In the genomic region with DNA sequence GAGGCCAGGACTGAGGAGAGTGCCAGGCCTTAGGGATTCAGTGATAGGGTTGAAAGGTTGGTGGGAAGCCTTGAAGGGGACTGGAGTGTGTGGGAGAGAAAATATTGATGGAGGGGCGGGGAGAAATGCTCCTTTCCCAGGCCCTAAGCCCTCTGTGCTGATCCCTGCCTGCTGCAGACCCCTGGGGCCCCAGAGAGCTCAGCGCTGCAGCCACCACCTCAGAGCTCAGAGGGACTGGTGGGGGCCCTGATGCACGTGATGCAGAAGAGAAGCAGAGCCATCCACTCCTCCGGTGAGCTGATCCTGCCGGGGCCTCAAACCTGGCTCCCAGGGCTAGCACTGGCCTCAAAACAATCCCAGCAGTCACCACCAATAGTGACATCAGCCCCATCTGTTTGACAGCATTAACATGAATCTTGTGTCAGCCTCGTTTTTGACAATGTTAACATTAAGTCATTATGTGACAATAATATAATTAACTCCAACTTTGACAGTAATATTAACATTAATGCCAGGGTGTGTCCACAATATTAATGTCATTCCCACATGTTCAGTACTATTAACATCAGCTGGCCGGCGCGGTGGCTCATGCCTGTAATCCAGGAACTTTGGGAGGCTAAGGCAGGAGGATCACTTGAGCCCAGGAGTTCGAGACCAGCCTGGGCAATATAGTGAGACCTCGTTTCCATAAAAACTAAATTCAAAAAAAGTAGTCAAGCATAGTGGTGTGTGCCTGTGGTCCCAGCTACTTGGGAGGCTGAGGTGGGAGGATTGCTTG, we compare ENCODE assay signal across 2 cellular contexts.
TF ChIP-seq lines count a peak whose summit lies in the region.

No MANE protein-coding gene starts in this region.

TF ChIP-seq in SK-N-SH, 30 proteins besides CTCF, POLR2A, EP300 and RAD21 (continued from another document):
- TF ChIP-seq, protein P1, sequence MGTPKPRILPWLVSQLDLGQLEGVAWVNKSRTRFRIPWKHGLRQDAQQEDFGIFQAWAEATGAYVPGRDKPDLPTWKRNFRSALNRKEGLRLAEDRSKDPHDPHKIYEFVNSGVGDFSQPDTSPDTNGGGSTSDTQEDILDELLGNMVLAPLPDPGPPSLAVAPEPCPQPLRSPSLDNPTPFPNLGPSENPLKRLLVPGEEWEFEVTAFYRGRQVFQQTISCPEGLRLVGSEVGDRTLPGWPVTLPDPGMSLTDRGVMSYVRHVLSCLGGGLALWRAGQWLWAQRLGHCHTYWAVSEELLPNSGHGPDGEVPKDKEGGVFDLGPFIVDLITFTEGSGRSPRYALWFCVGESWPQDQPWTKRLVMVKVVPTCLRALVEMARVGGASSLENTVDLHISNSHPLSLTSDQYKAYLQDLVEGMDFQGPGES (IDR thresholded peaks at IDR 0.05; ENCODE audit: low read depth, low read length), result no peak
- TF ChIP-seq TAF1 (IDR thresholded peaks at IDR 0.05; ENCODE audit: borderline replicate concordance, low read depth, low read length), result no peak
- TF ChIP-seq, protein P2, sequence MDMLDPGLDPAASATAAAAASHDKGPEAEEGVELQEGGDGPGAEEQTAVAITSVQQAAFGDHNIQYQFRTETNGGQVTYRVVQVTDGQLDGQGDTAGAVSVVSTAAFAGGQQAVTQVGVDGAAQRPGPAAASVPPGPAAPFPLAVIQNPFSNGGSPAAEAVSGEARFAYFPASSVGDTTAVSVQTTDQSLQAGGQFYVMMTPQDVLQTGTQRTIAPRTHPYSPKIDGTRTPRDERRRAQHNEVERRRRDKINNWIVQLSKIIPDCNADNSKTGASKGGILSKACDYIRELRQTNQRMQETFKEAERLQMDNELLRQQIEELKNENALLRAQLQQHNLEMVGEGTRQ (IDR thresholded peaks at IDR 0.05; ENCODE audit: borderline replicate concordance, low read depth, low read length), result no peak
- no peak for TF ChIP-seq GABPA (IDR thresholded peaks at IDR 0.05; ENCODE audit: low read depth)
- no peak for TF ChIP-seq EZH2phosphoT487 (IDR thresholded peaks at IDR 0.05; ENCODE audit: borderline replicate concordance, low read depth)

TF ChIP-seq in GM23338, 12 proteins besides CTCF, POLR2A, EP300 and RAD21 (continued from another document):
- TF ChIP-seq, protein P3, sequence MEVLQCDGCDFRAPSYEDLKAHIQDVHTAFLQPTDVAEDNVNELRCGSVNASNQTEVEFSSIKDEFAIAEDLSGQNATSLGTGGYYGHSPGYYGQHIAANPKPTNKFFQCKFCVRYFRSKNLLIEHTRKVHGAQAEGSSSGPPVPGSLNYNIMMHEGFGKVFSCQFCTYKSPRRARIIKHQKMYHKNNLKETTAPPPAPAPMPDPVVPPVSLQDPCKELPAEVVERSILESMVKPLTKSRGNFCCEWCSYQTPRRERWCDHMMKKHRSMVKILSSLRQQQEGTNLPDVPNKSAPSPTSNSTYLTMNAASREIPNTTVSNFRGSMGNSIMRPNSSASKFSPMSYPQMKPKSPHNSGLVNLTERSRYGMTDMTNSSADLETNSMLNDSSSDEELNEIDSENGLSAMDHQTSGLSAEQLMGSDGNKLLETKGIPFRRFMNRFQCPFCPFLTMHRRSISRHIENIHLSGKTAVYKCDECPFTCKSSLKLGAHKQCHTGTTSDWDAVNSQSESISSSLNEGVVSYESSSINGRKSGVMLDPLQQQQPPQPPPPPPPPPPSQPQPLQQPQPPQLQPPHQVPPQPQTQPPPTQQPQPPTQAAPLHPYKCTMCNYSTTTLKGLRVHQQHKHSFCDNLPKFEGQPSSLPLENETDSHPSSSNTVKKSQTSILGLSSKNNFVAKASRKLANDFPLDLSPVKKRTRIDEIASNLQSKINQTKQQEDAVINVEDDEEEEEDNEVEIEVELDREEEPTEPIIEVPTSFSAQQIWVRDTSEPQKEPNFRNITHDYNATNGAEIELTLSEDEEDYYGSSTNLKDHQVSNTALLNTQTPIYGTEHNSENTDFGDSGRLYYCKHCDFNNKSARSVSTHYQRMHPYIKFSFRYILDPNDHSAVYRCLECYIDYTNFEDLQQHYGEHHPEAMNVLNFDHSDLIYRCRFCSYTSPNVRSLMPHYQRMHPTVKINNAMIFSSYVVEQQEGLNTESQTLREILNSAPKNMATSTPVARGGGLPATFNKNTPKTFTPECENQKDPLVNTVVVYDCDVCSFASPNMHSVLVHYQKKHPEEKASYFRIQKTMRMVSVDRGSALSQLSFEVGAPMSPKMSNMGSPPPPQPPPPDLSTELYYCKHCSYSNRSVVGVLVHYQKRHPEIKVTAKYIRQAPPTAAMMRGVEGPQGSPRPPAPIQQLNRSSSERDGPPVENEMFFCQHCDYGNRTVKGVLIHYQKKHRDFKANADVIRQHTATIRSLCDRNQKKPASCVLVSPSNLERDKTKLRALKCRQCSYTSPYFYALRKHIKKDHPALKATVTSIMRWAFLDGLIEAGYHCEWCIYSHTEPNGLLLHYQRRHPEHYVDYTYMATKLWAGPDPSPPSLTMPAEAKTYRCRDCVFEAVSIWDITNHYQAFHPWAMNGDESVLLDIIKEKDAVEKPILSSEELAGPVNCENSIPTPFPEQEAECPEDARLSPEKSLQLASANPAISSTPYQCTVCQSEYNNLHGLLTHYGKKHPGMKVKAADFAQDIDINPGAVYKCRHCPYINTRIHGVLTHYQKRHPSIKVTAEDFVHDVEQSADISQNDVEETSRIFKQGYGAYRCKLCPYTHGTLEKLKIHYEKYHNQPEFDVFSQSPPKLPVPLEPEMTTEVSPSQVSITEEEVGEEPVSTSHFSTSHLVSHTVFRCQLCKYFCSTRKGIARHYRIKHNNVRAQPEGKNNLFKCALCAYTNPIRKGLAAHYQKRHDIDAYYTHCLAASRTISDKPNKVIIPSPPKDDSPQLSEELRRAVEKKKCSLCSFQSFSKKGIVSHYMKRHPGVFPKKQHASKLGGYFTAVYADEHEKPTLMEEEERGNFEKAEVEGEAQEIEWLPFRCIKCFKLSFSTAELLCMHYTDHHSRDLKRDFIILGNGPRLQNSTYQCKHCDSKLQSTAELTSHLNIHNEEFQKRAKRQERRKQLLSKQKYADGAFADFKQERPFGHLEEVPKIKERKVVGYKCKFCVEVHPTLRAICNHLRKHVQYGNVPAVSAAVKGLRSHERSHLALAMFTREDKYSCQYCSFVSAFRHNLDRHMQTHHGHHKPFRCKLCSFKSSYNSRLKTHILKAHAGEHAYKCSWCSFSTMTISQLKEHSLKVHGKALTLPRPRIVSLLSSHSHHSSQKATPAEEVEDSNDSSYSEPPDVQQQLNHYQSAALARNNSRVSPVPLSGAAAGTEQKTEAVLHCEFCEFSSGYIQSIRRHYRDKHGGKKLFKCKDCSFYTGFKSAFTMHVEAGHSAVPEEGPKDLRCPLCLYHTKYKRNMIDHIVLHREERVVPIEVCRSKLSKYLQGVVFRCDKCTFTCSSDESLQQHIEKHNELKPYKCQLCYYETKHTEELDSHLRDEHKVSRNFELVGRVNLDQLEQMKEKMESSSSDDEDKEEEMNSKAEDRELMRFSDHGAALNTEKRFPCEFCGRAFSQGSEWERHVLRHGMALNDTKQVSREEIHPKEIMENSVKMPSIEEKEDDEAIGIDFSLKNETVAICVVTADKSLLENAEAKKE (CRISPR knock-in tag; IDR thresholded peaks at IDR 0.05), result no peak
- no peak for TF ChIP-seq CREB1 (CRISPR knock-in tag; IDR thresholded peaks at IDR 0.05; ENCODE audit: low read depth)
- no peak for TF ChIP-seq ZNF331 (CRISPR knock-in tag; IDR thresholded peaks at IDR 0.05; ENCODE audit: low read depth)
- no peak for TF ChIP-seq ZNF114 (CRISPR knock-in tag; IDR thresholded peaks at IDR 0.05)
- TF ChIP-seq, protein P4, sequence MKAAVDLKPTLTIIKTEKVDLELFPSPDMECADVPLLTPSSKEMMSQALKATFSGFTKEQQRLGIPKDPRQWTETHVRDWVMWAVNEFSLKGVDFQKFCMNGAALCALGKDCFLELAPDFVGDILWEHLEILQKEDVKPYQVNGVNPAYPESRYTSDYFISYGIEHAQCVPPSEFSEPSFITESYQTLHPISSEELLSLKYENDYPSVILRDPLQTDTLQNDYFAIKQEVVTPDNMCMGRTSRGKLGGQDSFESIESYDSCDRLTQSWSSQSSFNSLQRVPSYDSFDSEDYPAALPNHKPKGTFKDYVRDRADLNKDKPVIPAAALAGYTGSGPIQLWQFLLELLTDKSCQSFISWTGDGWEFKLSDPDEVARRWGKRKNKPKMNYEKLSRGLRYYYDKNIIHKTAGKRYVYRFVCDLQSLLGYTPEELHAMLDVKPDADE (IDR thresholded peaks at IDR 0.05), result no peak
- TF ChIP-seq, protein P5, sequence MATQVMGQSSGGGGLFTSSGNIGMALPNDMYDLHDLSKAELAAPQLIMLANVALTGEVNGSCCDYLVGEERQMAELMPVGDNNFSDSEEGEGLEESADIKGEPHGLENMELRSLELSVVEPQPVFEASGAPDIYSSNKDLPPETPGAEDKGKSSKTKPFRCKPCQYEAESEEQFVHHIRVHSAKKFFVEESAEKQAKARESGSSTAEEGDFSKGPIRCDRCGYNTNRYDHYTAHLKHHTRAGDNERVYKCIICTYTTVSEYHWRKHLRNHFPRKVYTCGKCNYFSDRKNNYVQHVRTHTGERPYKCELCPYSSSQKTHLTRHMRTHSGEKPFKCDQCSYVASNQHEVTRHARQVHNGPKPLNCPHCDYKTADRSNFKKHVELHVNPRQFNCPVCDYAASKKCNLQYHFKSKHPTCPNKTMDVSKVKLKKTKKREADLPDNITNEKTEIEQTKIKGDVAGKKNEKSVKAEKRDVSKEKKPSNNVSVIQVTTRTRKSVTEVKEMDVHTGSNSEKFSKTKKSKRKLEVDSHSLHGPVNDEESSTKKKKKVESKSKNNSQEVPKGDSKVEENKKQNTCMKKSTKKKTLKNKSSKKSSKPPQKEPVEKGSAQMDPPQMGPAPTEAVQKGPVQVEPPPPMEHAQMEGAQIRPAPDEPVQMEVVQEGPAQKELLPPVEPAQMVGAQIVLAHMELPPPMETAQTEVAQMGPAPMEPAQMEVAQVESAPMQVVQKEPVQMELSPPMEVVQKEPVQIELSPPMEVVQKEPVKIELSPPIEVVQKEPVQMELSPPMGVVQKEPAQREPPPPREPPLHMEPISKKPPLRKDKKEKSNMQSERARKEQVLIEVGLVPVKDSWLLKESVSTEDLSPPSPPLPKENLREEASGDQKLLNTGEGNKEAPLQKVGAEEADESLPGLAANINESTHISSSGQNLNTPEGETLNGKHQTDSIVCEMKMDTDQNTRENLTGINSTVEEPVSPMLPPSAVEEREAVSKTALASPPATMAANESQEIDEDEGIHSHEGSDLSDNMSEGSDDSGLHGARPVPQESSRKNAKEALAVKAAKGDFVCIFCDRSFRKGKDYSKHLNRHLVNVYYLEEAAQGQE (IDR thresholded peaks at IDR 0.05; ENCODE audit: unreplicated experiment), result no peak
- no peak for TF ChIP-seq POLR2AphosphoS5 (IDR thresholded peaks at IDR 0.05; ENCODE audit: low read depth)
- TF ChIP-seq STAT1 (IDR thresholded peaks at IDR 0.05; ENCODE audit: unreplicated experiment), result no peak
- no peak for TF ChIP-seq JUNB (IDR thresholded peaks at IDR 0.05; ENCODE audit: unreplicated experiment)
- no peak for TF ChIP-seq EZH2phosphoT487 (IDR thresholded peaks at IDR 0.05; ENCODE audit: unreplicated experiment)
- no peak for TF ChIP-seq NANOG (IDR thresholded peaks at IDR 0.05; ENCODE audit: borderline replicate concordance)
TF ChIP-seq in GM23338: peak in this region for 0.
